Comparison of ENCODE assay signal across 23 cellular contexts in the genomic region with DNA sequence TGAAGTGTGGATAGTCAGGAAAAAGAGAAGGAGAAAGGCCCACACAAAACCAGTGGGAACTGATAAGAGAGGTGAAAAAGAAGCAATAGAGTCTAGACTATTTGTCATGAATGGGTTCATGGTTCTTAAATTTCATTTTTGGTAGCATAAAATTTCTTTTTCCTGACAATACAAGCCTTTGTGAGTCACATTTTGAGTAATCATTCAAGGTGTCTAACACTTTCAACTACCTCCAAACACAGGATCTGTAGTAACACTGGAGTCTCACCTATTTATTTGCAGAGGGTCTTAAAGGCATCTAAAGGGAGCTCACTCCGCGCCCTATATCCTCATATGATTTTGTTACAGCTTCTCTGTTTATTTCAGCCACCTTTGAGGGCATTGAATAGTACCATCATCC.
"Had no signal": no experiment of that assay in that cellular context is flagged by ENCODE, and none has a peak within 500 bp of the region (broad histone marks: within the 10 kb centered on the region; RNA-seq: fewer than 3 reads in every experiment).

No MANE protein-coding gene starts in this region.

- H3K36me3 ChIP-seq: Peyer's patch, SJSA1 had no signal

- FAIRE-seq: HepG2 had no signal

- H3K4me2 ChIP-seq: PC-9 had no signal

- H3K4me3 Mint-ChIP-seq: IgD-negative memory B cell had no signal

- H3K4me3 ChIP-seq: PC-9, Peyer's patch, SJSA1, SK-N-MC had no signal

- H3K9me3 ChIP-seq: Peyer's patch, SJSA1 had no signal

- H3K27me3 Mint-ChIP-seq: IgD-negative memory B cell had no signal

- H3K36me3 Mint-ChIP-seq: IgD-negative memory B cell had no signal

- ATAC-seq: HepG2, Right ventricle myocardium inferior had no signal

- DNase-seq: KBM-7, NCI-H1048, NCI-H1105, NCI-H1417, NCI-H1436 treated with DMSO at 0.1 percent for 48 hours, NCI-H1694, NCI-H1930, NCI-H2081, NCI-H2107, NCI-H226, NCI-H446, NCI-H510A, NCI-H524 treated with DMSO at 0.1 percent for 48 hours, NCI-H69, NCI-H774, PC-9, Peyer's patch, SHP77 treated with DMSO at 0.1 percent for 48 hours had no signal

- H3K4me1 Mint-ChIP-seq: IgD-negative memory B cell had no signal

- H3K27ac Mint-ChIP-seq: IgD-negative memory B cell had no signal

- H3K27me3 ChIP-seq: Peyer's patch, SJSA1 had no signal

- H3K27ac ChIP-seq: PC-9, Peyer's patch, SJSA1, SK-N-MC had no signal

- H2AFZ ChIP-seq: PC-9 had no signal
